8 cellular contexts compared by ENCODE assay signal in the genomic region with DNA sequence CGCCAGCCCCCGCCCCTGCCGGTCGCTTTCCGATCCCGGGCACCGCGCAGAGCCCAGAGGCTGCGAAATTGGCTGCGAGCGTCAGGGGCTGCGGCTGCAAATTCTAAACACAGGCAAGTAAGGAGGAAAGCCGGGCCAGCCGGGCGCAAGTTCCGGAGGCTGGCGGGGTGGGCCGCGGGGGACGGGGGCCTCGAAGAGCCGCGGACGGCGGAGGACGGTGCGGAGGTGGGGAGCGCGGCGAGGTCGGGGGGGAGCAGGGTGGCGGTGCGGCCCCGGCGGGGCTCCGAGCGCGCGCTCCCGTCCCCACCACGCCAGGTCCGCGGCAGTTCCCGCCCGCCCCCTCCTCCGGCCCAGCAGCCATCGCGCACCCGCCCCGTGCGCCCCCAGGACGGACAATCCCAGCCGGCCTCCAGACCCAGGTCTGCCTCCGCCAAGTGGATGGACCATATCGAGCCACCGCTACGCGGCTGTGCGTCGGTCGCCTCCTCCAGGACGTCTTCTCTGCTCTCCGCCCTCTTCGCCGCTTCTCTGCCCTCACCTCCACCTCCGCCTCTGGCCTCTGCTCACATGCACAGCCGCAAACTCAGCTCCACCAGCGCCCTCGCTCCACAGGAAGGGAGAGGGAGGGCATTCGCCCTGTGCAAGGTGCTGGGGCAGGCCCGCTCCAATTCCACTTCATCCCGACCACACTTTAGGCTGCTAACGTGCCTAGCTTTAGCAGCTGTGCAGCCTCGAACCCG. TPM values are rescaled to one million over a fixed set of nuclear protein-coding genes. Genes with fewer than 3 reads are reported as not detected.
DNase-seq lines count a peak whose midpoint lies in the region; ATAC-seq, FAIRE-seq and TF ChIP-seq lines count a peak whose summit lies in the region.

No MANE protein-coding gene starts in this region.

- no peaks in the 10 kb centered on the region for H3K79me2 ChIP-seq in SK-N-SH (ENCODE audit: insufficient read depth)
- no peaks in the 10 kb centered on the region for H3K79me2 ChIP-seq in H1 (ENCODE audit: control insufficient read depth in 1 of 2, insufficient read depth in 2 of 2, low read length in 2 of 2)
- H3K79me2 ChIP-seq in neural cell (replicated peaks; ENCODE audit: insufficient read depth, low read length) = no peaks in the 10 kb centered on the region

- H4K8ac ChIP-seq in H1 (ENCODE audit: extremely low read depth, insufficient read depth, low read length) = no peak overlapping the region; the same call in 1 of the 2 replicates

- no peak for TF ChIP-seq CTCF in Caco-2 (IDR thresholded peaks at IDR 0.05; ENCODE audit: insufficient read depth in 1 of 2, low read depth in 1 of 2, low read length in 1 of 2, severe bottlenecking in 1 of 2, unreplicated experiment in 1 of 2)
- no peak for TF ChIP-seq CTCF in SK-N-SH (IDR thresholded peaks at IDR 0.05)
- peak in 2 of 3 experiments; percentile 2 to 29; a peak in 1 of 4 replicates for TF ChIP-seq CTCF in H1 (IDR thresholded peaks at IDR 0.05; ENCODE audit: control extremely low read depth in 1 of 3, insufficient read depth in 1 of 3, low read depth in 1 of 3, low read length in 3 of 3)
- no peak for TF ChIP-seq CTCF in neural cell (IDR thresholded peaks at IDR 0.05; ENCODE audit: poor library complexity, severe bottlenecking)

- H3K4me3 Mint-ChIP-seq in Caco-2 (ENCODE audit: unreplicated experiment) = peak overlapping the region; percentile 82

- H2BK20ac ChIP-seq in H1 (ENCODE audit: low read length) = peak overlapping the region; percentile 97; the same call in 1 of the 2 replicates

- H4K5ac ChIP-seq in H1 (ENCODE audit: insufficient read length, low read depth, low read length) = peak overlapping the region; percentile 23

- H3K18ac ChIP-seq in H1 (ENCODE audit: extremely low read depth, low read length) = peak overlapping the region; percentile 96

- POLR2A ChIA-PET in Caco-2 (lab: Charles Lee) (interaction anchor here (0.6 kb wide), 1 partner anchor 175 kb away, joined by 13 read pairs; no protein-coding TSS in a partner anchor), SK-N-SH (lab: Yijun Ruan, JAX) (no interaction called here), H1 (lab: Charles Lee; ENCODE audit: partially characterized antibody) (interaction anchor here (0.7 kb wide), 1 partner anchor 77 kb away, joined by 3 read pairs; no protein-coding TSS in a partner anchor)

- H4K91ac ChIP-seq in H1 (replicated peaks; ENCODE audit: insufficient read length, low read length) = peak overlapping the region; percentile 88

- no TSS peak for BruUV-seq in Caco-2 (replicated peaks; lab: Mats Ljungman, UMichigan)

- H3K4me1 ChIP-seq in Caco-2 (no peaks in the 10 kb centered on the region), SK-N-SH (ENCODE audit: control insufficient read depth in 1 of 2, insufficient read depth in 2 of 2, low read depth in 1 of 2, low read length in 1 of 2) (peaks cover 0 to 4% of the 10 kb centered on the region in 2 experiments; a peak in 1 of 4 replicates), H1 (replicated peaks in 1 of 4; ENCODE audit: control insufficient read depth in 3 of 4, insufficient read depth in 4 of 4, low read length in 3 of 4) (peaks cover 3 to 28% (median 20%) of the 10 kb centered on the region in 4 experiments)

- peak overlapping the region; percentile 100 for H2BK15ac ChIP-seq in H1 (ENCODE audit: low read length)

- H3K27me3 ChIP-seq in Caco-2 (replicated peaks; ENCODE audit: control insufficient read depth, insufficient read depth, low read length) (no peaks in the 10 kb centered on the region), SK-N-SH (ENCODE audit: insufficient read depth) (peaks cover 5% of the 10 kb centered on the region; the same call in 1 of the 2 replicates), H1 (replicated peaks in 1 of 4; ENCODE audit: control insufficient read depth in 3 of 4, extremely low read depth in 1 of 4, insufficient read depth in 3 of 4, low read length in 3 of 4) (peaks cover 0 to 37% (median 28%) of the 10 kb centered on the region in 4 experiments; a peak in 6 of 7 replicates), neural cell (ENCODE audit: insufficient read depth, low read depth, low read length) (peaks cover 44% of the 10 kb centered on the region)

- peak; percentile 53 to 56 for DNase-seq in Caco-2
- DNase-seq in SK-N-SH = peak; percentile 84
- peak; percentile 50 to 80 for DNase-seq in H1 (ENCODE audit: low read depth in 1 of 2, low spot score in 2 of 2)
- DNase-seq in DMS79 (lab: John Stamatoyannopoulos, UW) = no peak
- no peak for DNase-seq in NCI-H146 treated with DMSO at 0.1 percent for 48 hours (lab: John Stamatoyannopoulos, UW; ENCODE audit: unreplicated experiment)

- no peak overlapping the region for H3K14ac ChIP-seq in H1 (ENCODE audit: insufficient read length)

- peak overlapping the region; percentile 18 for H3K27ac Mint-ChIP-seq in Caco-2 (ENCODE audit: unreplicated experiment)

- H3K23ac ChIP-seq in H1 (ENCODE audit: insufficient read length) = no peak overlapping the region

- TF ChIP-seq EP300 in SK-N-SH (IDR thresholded peaks at IDR 0.05; ENCODE audit: borderline replicate concordance in 1 of 2, low read depth in 1 of 2, low read length in 1 of 2) = no peak
- no peak for TF ChIP-seq EP300 in H1 (IDR thresholded peaks at IDR 0.05; ENCODE audit: borderline replicate concordance in 1 of 2, low read depth in 2 of 2, low read length in 2 of 2)
- TF ChIP-seq EP300 in neural cell (conservative IDR thresholded peaks at IDR 0.05; ENCODE audit: poor library complexity, severe bottlenecking) = no peak

- H3K79me1 ChIP-seq in H1 (ENCODE audit: low read depth, low read length) = no peaks in the 10 kb centered on the region

- TF ChIP-seq RAD21 in SK-N-SH (IDR thresholded peaks at IDR 0.05; ENCODE audit: low read length) (no peak), H1 (IDR thresholded peaks at IDR 0.05 in 1 of 2, conservative IDR thresholded peaks at IDR 0.05 in 1 of 2; ENCODE audit: low read depth in 2 of 2, low read length in 2 of 2) (peak in 1 of 2 experiments; percentile 6; a peak in 1 of 4 replicates), neural cell (conservative IDR thresholded peaks at IDR 0.05) (no peak)

- H2BK5ac ChIP-seq in H1 (ENCODE audit: low read depth, low read length) = peak overlapping the region; percentile 75; the same call in 1 of the 2 replicates

- H3K9ac ChIP-seq in SK-N-SH (no peak overlapping the region), H1 (replicated peaks in 1 of 4; ENCODE audit: extremely low read depth in 1 of 4, low read depth in 3 of 4, low read length in 3 of 4) (peak overlapping the region in 2 of 4 experiments; percentile 44 to 45; a peak in 4 of 7 replicates), neural cell (ENCODE audit: low read length) (peak overlapping the region; percentile 18)

- H3K9me2 ChIP-seq in SK-N-SH (no peaks in the 10 kb centered on the region), neural cell (ENCODE audit: insufficient read depth, low read length) (no peaks in the 10 kb centered on the region)

- no peak overlapping the region for H2AK5ac ChIP-seq in H1 (ENCODE audit: low read depth, low read length)

- H3K27ac ChIP-seq in SK-N-SH (ENCODE audit: low read depth in 2 of 2, low read length in 1 of 2) (no peak overlapping the region), H1 (ENCODE audit: low read depth, low read length) (no peak overlapping the region), neural cell (ENCODE audit: low read length) (no peak overlapping the region)

- peaks cover 10% of the 10 kb centered on the region; the same call in 1 of the 2 replicates for H3K23me2 ChIP-seq in H1 (ENCODE audit: low read depth, low read length)

- peak overlapping the region; percentile 78 for H3K4me2 ChIP-seq in SK-N-SH
- H3K4me2 ChIP-seq in H1 (ENCODE audit: insufficient read depth in 1 of 2, low read depth in 2 of 2, low read length in 2 of 2) = peak overlapping the region; percentile 82 to 87
- H3K4me2 ChIP-seq in neural cell (ENCODE audit: low read length) = no peak overlapping the region

- FAIRE-seq in H1 (lab: Jason Lieb, UNC) = no peak

- peak overlapping the region; percentile 68 for H2BK120ac ChIP-seq in H1 (replicated peaks; ENCODE audit: low read depth, low read length)

- ATAC-seq in GM19328 (IDR thresholded peaks at IDR 0.05; ENCODE audit: unreplicated experiment) (no peak), GM21737 (IDR thresholded peaks at IDR 0.05; ENCODE audit: unreplicated experiment) (no peak)

- intact Hi-C loops in Caco-2 (cut with micrococcal nuclease; ENCODE audit: unreplicated experiment) = no loop called here

- H3K27me3 Mint-ChIP-seq in Caco-2 (ENCODE audit: insufficient read depth, unreplicated experiment) = no peaks in the 10 kb centered on the region

- no peaks in the 10 kb centered on the region for H3K9me3 Mint-ChIP-seq in Caco-2 (ENCODE audit: unreplicated experiment)

- CTCF ChIA-PET in Caco-2 (lab: Charles Lee) = interaction anchor here (1.0 kb wide), 1 partner anchor 9 kb away, joined by 4 read pairs; no protein-coding TSS in a partner anchor
- CTCF ChIA-PET in SK-N-SH (lab: Yijun Ruan, JAX) = interaction anchor here (1.1 to 2.9 kb wide), 4 partner anchors 8 to 103 kb away, joined by 3 to 11 read pairs (median 4); no protein-coding TSS in a partner anchor
- CTCF ChIA-PET in H1 (lab: Charles Lee; ENCODE audit: partially characterized antibody) = interaction anchor here (0.6 to 2.3 kb wide), 7 partner anchors 9 to 103 kb away, joined by 3 to 12 read pairs (median 4); no protein-coding TSS in a partner anchor

- H4K20me1 ChIP-seq in SK-N-SH (ENCODE audit: insufficient read depth) (no peaks in the 10 kb centered on the region), H1 (replicated peaks in 1 of 2; ENCODE audit: control insufficient read depth in 1 of 2, insufficient read depth in 2 of 2, low read length in 2 of 2) (peaks cover 0 to 2% of the 10 kb centered on the region in 2 experiments), neural cell (ENCODE audit: insufficient read depth) (no peaks in the 10 kb centered on the region)

- H3K4me1 Mint-ChIP-seq in Caco-2 (ENCODE audit: low read depth, unreplicated experiment) = no peaks in the 10 kb centered on the region

- H2AFZ ChIP-seq in SK-N-SH (ENCODE audit: low read depth) (no peak overlapping the region), H1 (ENCODE audit: low read length) (peak overlapping the region; percentile 47), neural cell (ENCODE audit: low read depth, low read length) (no peak overlapping the region)

- WGBS in SK-N-SH (ENCODE audit: low lambda C conversion rate) = 25% methylated on average over 19 of the region's 75 CpGs
- 4% methylated on average over 19 of the region's 75 CpGs; no CpG with 5 or more reads in 1 of the 2 experiments for WGBS in H1 (ENCODE audit: extremely low coverage in 1 of 2, insufficient coverage in 1 of 2, insufficient read length in 1 of 2, insufficient replicate concordance in 2 of 2, low coverage in 1 of 2, low lambda C conversion rate in 2 of 2, missing lambda C conversion rate in 1 of 2), 2 experiments

- H2BK12ac ChIP-seq in H1 (ENCODE audit: low read depth, low read length) = peak overlapping the region; percentile 96; the same call in 1 of the 2 replicates

- no peaks in the 10 kb centered on the region for H3K36me3 ChIP-seq in Caco-2 (ENCODE audit: control insufficient read depth, insufficient read depth, low read length)
- no peaks in the 10 kb centered on the region for H3K36me3 ChIP-seq in SK-N-SH (replicated peaks in 1 of 2; ENCODE audit: control insufficient read depth in 1 of 2, insufficient read depth in 2 of 2, low read length in 1 of 2)
- H3K36me3 ChIP-seq in H1 (ENCODE audit: control insufficient read depth in 2 of 4, insufficient read depth in 4 of 4, low read length in 3 of 4) = no peaks in the 10 kb centered on the region
- no peaks in the 10 kb centered on the region for H3K36me3 ChIP-seq in neural cell (ENCODE audit: insufficient read depth, low read length)

- TF ChIP-seq POLR2A in H1 (IDR thresholded peaks at IDR 0.05; ENCODE audit: control extremely low read depth in 1 of 2, low read depth in 2 of 2, low read length in 2 of 2) = no peak

- no peaks in the 10 kb centered on the region for H3K36me3 Mint-ChIP-seq in Caco-2 (ENCODE audit: insufficient read depth, unreplicated experiment)

- H3K9me3 ChIP-seq in Caco-2 (no peaks in the 10 kb centered on the region), SK-N-SH (no peaks in the 10 kb centered on the region), H1 (ENCODE audit: insufficient read depth in 2 of 2, low read depth in 1 of 2, low read length in 1 of 2) (no peaks in the 10 kb centered on the region), neural cell (ENCODE audit: low read length) (no peaks in the 10 kb centered on the region)

- H3K56ac ChIP-seq in H1 (replicated peaks; ENCODE audit: insufficient read length, low read depth, low read length) = no peak overlapping the region

- H3K4me3 ChIP-seq in Caco-2 (ENCODE audit: low read depth, low read length) (peak overlapping the region; percentile 46), SK-N-SH (ENCODE audit: low read depth in 2 of 2, low read length in 1 of 2) (peak overlapping the region; percentile 40 to 51), H1 (ENCODE audit: extremely low read depth in 1 of 4, insufficient read depth in 2 of 4, low read depth in 3 of 4, low read length in 4 of 4) (peak overlapping the region; percentile 41 to 65 (median 51)), neural cell (ENCODE audit: low read length) (peak overlapping the region; percentile 55)

- H3F3A ChIP-seq in SK-N-SH (replicated peaks; ENCODE audit: insufficient read depth) (no peaks in the 10 kb centered on the region), neural cell (ENCODE audit: insufficient read depth, low read length, poor library complexity, severe bottlenecking) (no peaks in the 10 kb centered on the region)

- peak overlapping the region; percentile 4 for H3K4ac ChIP-seq in H1 (replicated peaks; ENCODE audit: insufficient read length, low read depth, low read length)

RNA-seq across cellular contexts. Expression of gene ELFN2, which starts 7.2 kb away (rescaled TPM):
- 4.0 and 4.6 TPM in 2 replicates for total RNA-seq in Caco-2 (2022)
- polyA plus RNA-seq in SK-N-SH (2012; rRNA removed) (2.4 and 2.8 TPM in 2 replicates), H1 (2011; rRNA removed) (0.88 and 1.3 TPM in 2 replicates), neural cell (4.4 and 5.2 TPM in 2 replicates)
- polyA plus RNA-seq in SK-N-SH (2012; cell fraction: cytosol; rRNA removed) = 1.0 and 1.4 TPM in 2 replicates
- polyA plus RNA-seq in SK-N-SH (2012; cell fraction: nucleus; rRNA removed) = 10.1 and 10.5 TPM in 2 replicates
- total RNA-seq in H1 (2021; fragmentation: NEBNext Ultra II Directional; extraction: Animal tissue kit (Norgen Biotek cat#: 25700)) = 0.63 and 0.88 TPM in 2 replicates
- 0.70 TPM for polyA plus RNA-seq in H1 (2011; cell fraction: cytosol; rRNA removed)
- polyA plus RNA-seq in H1 (2011; cell fraction: nucleus; rRNA removed) = 2.5 TPM
- 0.71 to 1.4 TPM (median 0.83 TPM) in 4 replicates for polyA plus RNA-seq in H1 (2012, experiment 1 of 2)
- polyA plus RNA-seq in H1 (2012, experiment 2 of 2) = 0.37 TPM
- polyA plus RNA-seq in H1 (2013, experiment 1 of 2) = 0.41 TPM
- polyA plus RNA-seq in H1 (2013, experiment 2 of 2) = 0.35 TPM
- 0.50 and 0.54 TPM in 2 replicates for polyA minus RNA-seq in H1 (2011; rRNA and poly(A)+ RNA removed)
- polyA minus RNA-seq in H1 (2011; cell fraction: cytosol; rRNA and poly(A)+ RNA removed) = 0.73 TPM
- polyA minus RNA-seq in H1 (2011; cell fraction: nucleus; rRNA and poly(A)+ RNA removed) = 0.40 TPM
- polyA minus RNA-seq in neural cell = 9.0 and 9.8 TPM in 2 replicates

Comparison
In these comparisons a context has a peak if more than half of its experiments do, and no peak if none do; other contexts are left out.
1. DNase-seq: peak in Caco-2 (2 of 2), SK-N-SH (single experiment) and H1 (2 of 2); none in DMS79 (single experiment) and NCI-H146 treated with DMSO at 0.1 percent for 48 hours (single experiment).
2. CTCF ChIP-seq: peak in H1 (2 of 3); none in Caco-2 (0 of 2), SK-N-SH (single experiment) and neural cell (single experiment).
3. Peak in every context shown above with its lines, with median percentiles within 50 percentile points of each other: H3K4me3 ChIP-seq.